In the genomic region with DNA sequence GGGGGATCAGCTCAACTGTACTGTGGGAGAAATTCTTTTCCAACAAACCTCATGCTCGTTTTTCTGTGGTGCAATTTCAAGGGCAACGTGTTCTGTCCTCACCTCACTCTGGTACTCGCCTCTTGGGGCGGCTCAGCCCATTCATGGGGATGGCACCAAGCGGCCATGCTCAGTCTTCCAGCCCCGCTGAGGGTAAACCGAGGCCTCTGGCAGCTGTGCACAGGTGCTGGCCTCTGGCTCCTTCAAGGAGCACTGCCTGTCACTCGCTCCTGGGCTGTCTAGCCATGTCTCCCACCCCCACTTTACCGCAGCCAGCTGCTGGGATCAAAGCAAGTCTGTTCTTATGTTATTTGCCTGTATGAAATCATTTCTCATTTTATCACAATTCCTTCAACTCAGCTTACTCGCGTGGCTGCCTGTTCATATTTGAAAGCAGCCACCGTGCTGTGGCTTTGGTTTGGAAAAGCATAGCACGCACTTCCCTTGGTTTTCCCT, we compare ENCODE assay signal across 19 cellular contexts.
A peak's percentile ranks its signal among the peaks of the same experiment; 100 is the strongest.
DNase-seq lines count a peak whose midpoint lies in the region; ATAC-seq and TF ChIP-seq lines count a peak whose summit lies in the region.
"Had no signal": no experiment of that assay in that cellular context is flagged by ENCODE, and none has a peak within 500 bp of the region (broad histone marks: within the 10 kb centered on the region; RNA-seq: fewer than 3 reads in every experiment).

No MANE protein-coding gene starts in this region.

- no peaks in the 10 kb centered on the region for H3K9me3 Mint-ChIP-seq in activated naive CD4-positive, alpha-beta T cell treated with anti-CD3 and anti-CD28 coated beads, Interleukin-2, amount 50 U/mL, for 24 hours
- no peaks in the 10 kb centered on the region for H3K9me3 Mint-ChIP-seq in activated naive CD4-positive, alpha-beta T cell treated with anti-CD3 and anti-CD28 coated beads for 36 hours
- peaks cover 4% of the 10 kb centered on the region for H3K9me3 Mint-ChIP-seq in nephron
- H3K9me3 Mint-ChIP-seq in stimulated activated memory B cell treated with anti-CD40 and anti-IgM and Interleukin-4, amounts not matched to agents 10 μg/mL and 1 μg/mL and 100 μg/mL, for 72 hours, result no peaks in the 10 kb centered on the region
- H3K9me3 Mint-ChIP-seq: GM23338 had no signal

- no peak overlapping the region for H3K27ac ChIP-seq in thyroid gland
- H3K27ac ChIP-seq: 22Rv1, A549, BLaER1, HL-60 had no signal

- H3K36me3 ChIP-seq in thyroid gland, result no peaks in the 10 kb centered on the region
- H3K36me3 ChIP-seq: BLaER1 had no signal

- peak overlapping the region; percentile 35 for H3K27ac Mint-ChIP-seq in activated naive CD4-positive, alpha-beta T cell treated with anti-CD3 and anti-CD28 coated beads, Interleukin-2, amount 50 U/mL, for 24 hours
- no peak overlapping the region for H3K27ac Mint-ChIP-seq in activated naive CD4-positive, alpha-beta T cell treated with anti-CD3 and anti-CD28 coated beads for 36 hours
- H3K27ac Mint-ChIP-seq in nephron, result peak overlapping the region in 2 of 3 experiments; percentile 44 to 54
- H3K27ac Mint-ChIP-seq in stimulated activated memory B cell treated with anti-CD40 and anti-IgM and Interleukin-4, amounts not matched to agents 10 μg/mL and 1 μg/mL and 100 μg/mL, for 72 hours, result peak overlapping the region; percentile 66
- H3K27ac Mint-ChIP-seq: GM23338 had no signal

- H3K4me3 Mint-ChIP-seq in activated naive CD4-positive, alpha-beta T cell treated with anti-CD3 and anti-CD28 coated beads, Interleukin-2, amount 50 U/mL, for 24 hours, result no peak overlapping the region
- no peak overlapping the region for H3K4me3 Mint-ChIP-seq in activated naive CD4-positive, alpha-beta T cell treated with anti-CD3 and anti-CD28 coated beads for 36 hours
- H3K4me3 Mint-ChIP-seq in nephron, result no peak overlapping the region
- no peak overlapping the region for H3K4me3 Mint-ChIP-seq in stimulated activated memory B cell treated with anti-CD40 and anti-IgM and Interleukin-4, amounts not matched to agents 10 μg/mL and 1 μg/mL and 100 μg/mL, for 72 hours
- H3K4me3 Mint-ChIP-seq: CD14-positive monocyte; CD4-positive, alpha-beta memory T cell; GM23338 had no signal

- H3K4me3 ChIP-seq in thyroid gland (replicated peaks in 1 of 3), result no peak overlapping the region
- H3K4me3 ChIP-seq: A549, BLaER1, GM23338 had no signal

- intact Hi-C loops in activated naive CD4-positive, alpha-beta T cell treated with anti-CD3 and anti-CD28 coated beads for 36 hours (cut with micrococcal nuclease), result no loop called here
- intact Hi-C loops in thyroid gland (cut with DNase I), result no loop called here

- ATAC-seq in stimulated activated memory B cell treated with anti-CD40 and anti-IgM and Interleukin-4, amounts not matched to agents 10 μg/mL and 1 μg/mL and 100 μg/mL, for 72 hours, result no peak
- ATAC-seq: A549, GM23338, HCT116 had no signal

- no peaks in the 10 kb centered on the region for H3K27me3 ChIP-seq in thyroid gland
- H3K27me3 ChIP-seq: BLaER1 had no signal

- peaks cover 2% of the 10 kb centered on the region for H3K36me3 Mint-ChIP-seq in activated naive CD4-positive, alpha-beta T cell treated with anti-CD3 and anti-CD28 coated beads, Interleukin-2, amount 50 U/mL, for 24 hours
- no peaks in the 10 kb centered on the region for H3K36me3 Mint-ChIP-seq in activated naive CD4-positive, alpha-beta T cell treated with anti-CD3 and anti-CD28 coated beads for 36 hours (ENCODE audit: low read depth)
- H3K36me3 Mint-ChIP-seq in nephron (ENCODE audit: low read depth), result peaks cover 11% of the 10 kb centered on the region
- peaks cover 9% of the 10 kb centered on the region for H3K36me3 Mint-ChIP-seq in stimulated activated memory B cell treated with anti-CD40 and anti-IgM and Interleukin-4, amounts not matched to agents 10 μg/mL and 1 μg/mL and 100 μg/mL, for 72 hours

- whole genome bisulfite sequencing in thyroid gland, 2 donors, result 86 to 91% methylated on average over 9 to 13 of the region's 13 CpGs

- no peaks in the 10 kb centered on the region for H3K4me1 Mint-ChIP-seq in activated naive CD4-positive, alpha-beta T cell treated with anti-CD3 and anti-CD28 coated beads, Interleukin-2, amount 50 U/mL, for 24 hours
- H3K4me1 Mint-ChIP-seq in activated naive CD4-positive, alpha-beta T cell treated with anti-CD3 and anti-CD28 coated beads for 36 hours (ENCODE audit: low read depth), result peaks cover 6% of the 10 kb centered on the region
- peaks cover 21% of the 10 kb centered on the region for H3K4me1 Mint-ChIP-seq in nephron
- H3K4me1 Mint-ChIP-seq in stimulated activated memory B cell treated with anti-CD40 and anti-IgM and Interleukin-4, amounts not matched to agents 10 μg/mL and 1 μg/mL and 100 μg/mL, for 72 hours, result no peaks in the 10 kb centered on the region

- CTCF ChIA-PET in activated naive CD4-positive, alpha-beta T cell treated with anti-CD3 and anti-CD28 coated beads for 36 hours (lab: Charles Lee), result no interaction called here

- TF ChIP-seq POLR2A in thyroid gland (IDR thresholded peaks at IDR 0.05), result no peak

- peaks cover 0 to 5% of the 10 kb centered on the region in 2 donors for H3K4me1 ChIP-seq in thyroid gland

- H3K9me3 ChIP-seq in thyroid gland, result no peaks in the 10 kb centered on the region
- H3K9me3 ChIP-seq: A549, BLaER1 had no signal

- no peak for TF ChIP-seq CTCF in nephron (IDR thresholded peaks at IDR 0.05; ENCODE audit: unreplicated experiment in 3 of 3)
- TF ChIP-seq CTCF in thyroid gland (IDR thresholded peaks at IDR 0.05), result no peak

- no peak for DNase-seq in activated naive CD4-positive, alpha-beta T cell treated with anti-CD3 and anti-CD28 coated beads for 36 hours
- DNase-seq in islet precursor cell (peak; percentile 45), AG08396 (ENCODE audit: low spot score) (no peak), anterior cingulate cortex (lab: John Stamatoyannopoulos, UW) (no peak), thyroid gland (no peak)
- DNase-seq: CD4-positive, alpha-beta memory T cell; DMS153; DMS79; GDM1 had no signal

- H3K27me3 Mint-ChIP-seq in activated naive CD4-positive, alpha-beta T cell treated with anti-CD3 and anti-CD28 coated beads, Interleukin-2, amount 50 U/mL, for 24 hours, result no peaks in the 10 kb centered on the region
- H3K27me3 Mint-ChIP-seq in activated naive CD4-positive, alpha-beta T cell treated with anti-CD3 and anti-CD28 coated beads for 36 hours (ENCODE audit: low read depth), result no peaks in the 10 kb centered on the region
- H3K27me3 Mint-ChIP-seq in nephron (ENCODE audit: low read depth), result no peaks in the 10 kb centered on the region
- H3K27me3 Mint-ChIP-seq in stimulated activated memory B cell treated with anti-CD40 and anti-IgM and Interleukin-4, amounts not matched to agents 10 μg/mL and 1 μg/mL and 100 μg/mL, for 72 hours, result no peaks in the 10 kb centered on the region
- H3K27me3 Mint-ChIP-seq: CD4-positive, alpha-beta memory T cell had no signal
